Comparison of ENCODE assay signal across 15 cellular contexts in genomic region chr16:58044266-58045019, GRCh38. TPM values are rescaled to one million over a fixed set of nuclear protein-coding genes. Genes with fewer than 3 reads are reported as not detected.
DNase-seq lines count a peak whose midpoint lies in the region; ATAC-seq and TF ChIP-seq lines count a peak whose summit lies in the region.
"Had no signal": no experiment of that assay in that cellular context is flagged by ENCODE, and none has a peak within 500 bp of the region (broad histone marks: within the 10 kb centered on the region; RNA-seq: fewer than 3 reads in every experiment).

No MANE protein-coding gene starts in this region.

- no peak overlapping the region for H2AFZ ChIP-seq in mammary epithelial cell (ENCODE audit: low read depth, low read length)

- peaks cover 4 to 43% (median 32%) of the 10 kb centered on the region in 9 donors for H3K4me1 ChIP-seq in heart right ventricle
- H3K4me1 ChIP-seq in endodermal cell (ENCODE audit: control insufficient read depth, insufficient read depth, low read length), result peaks cover 5% of the 10 kb centered on the region
- no peaks in the 10 kb centered on the region for H3K4me1 ChIP-seq in mammary epithelial cell (ENCODE audit: insufficient read depth, low read length)

- H3K79me2 ChIP-seq in mammary epithelial cell (ENCODE audit: insufficient read depth, low read length), result no peaks in the 10 kb centered on the region

- H3K9ac ChIP-seq in endodermal cell (ENCODE audit: extremely low read depth, low read length, poor library complexity, severe bottlenecking), result no peak overlapping the region
- no peak overlapping the region for H3K9ac ChIP-seq in mammary epithelial cell (ENCODE audit: insufficient read depth, low read length)

- no peak overlapping the region for H3K4me2 ChIP-seq in mammary epithelial cell (ENCODE audit: insufficient read depth, low read depth, low read length)

- H3K27ac Mint-ChIP-seq in endodermal cell, result no peak overlapping the region
- H3K27ac Mint-ChIP-seq in neural crest cell (ENCODE audit: unreplicated experiment), result peak overlapping the region; percentile 43
- H3K27ac Mint-ChIP-seq: CD14-positive monocyte; CD8-positive, alpha-beta T cell; HFFc6 had no signal

- CTCF ChIA-PET in mammary epithelial cell (lab: Charles Lee; ENCODE audit: low non-redundant PET), result no interaction called here

- WGBS in heart right ventricle, 2 donors, result 80 to 81% methylated on average over 9 of the region's 9 CpGs
- WGBS in endodermal cell (ENCODE audit: insufficient coverage in 1 of 2, insufficient read length in 1 of 2), 2 experiments, result 93 to 94% methylated on average over 7 to 9 of the region's 9 CpGs
- 93% methylated on average over 9 of the region's 9 CpGs for WGBS in mammary epithelial cell (ENCODE audit: low coverage, missing lambda C conversion rate)

- no peaks in the 10 kb centered on the region for H3K27me3 ChIP-seq in heart right ventricle
- no peaks in the 10 kb centered on the region for H3K27me3 ChIP-seq in endodermal cell (ENCODE audit: control insufficient read depth, insufficient read depth, low read length, poor library complexity, severe bottlenecking)
- H3K27me3 ChIP-seq in mammary epithelial cell (ENCODE audit: insufficient read depth, low read length), result no peaks in the 10 kb centered on the region

- in situ Hi-C loops in mammary epithelial cell (cut with MboI; ENCODE audit: low sequenced_read_pairs in 2 of 2), result no loop called here

- TF ChIP-seq CTCF in heart right ventricle (IDR thresholded peaks at IDR 0.05) (no peak), endodermal cell (conservative IDR thresholded peaks at IDR 0.05) (no peak), neural crest cell (conservative IDR thresholded peaks at IDR 0.05) (no peak), mammary epithelial cell (conservative IDR thresholded peaks at IDR 0.05 in 1 of 2, IDR thresholded peaks at IDR 0.05 in 1 of 2; ENCODE audit: extremely low read depth in 1 of 2, insufficient read depth in 1 of 2, low read depth in 1 of 2, low read length in 2 of 2) (no peak)

- ATAC-seq in left ventricle myocardium superior, result peak; percentile 5
- ATAC-seq in heart right ventricle, result no peak
- no peak for ATAC-seq in HG03439 (IDR thresholded peaks at IDR 0.05; ENCODE audit: unreplicated experiment)
- ATAC-seq: CD8-positive, alpha-beta T cell had no signal

- dilution Hi-C loops in mammary epithelial cell (cut with HindIII; ENCODE audit: low sequenced_read_pairs), result no loop called here

- H3K27ac ChIP-seq in heart right ventricle (peak overlapping the region in 1 of 10 donors; percentile 26), endodermal cell (ENCODE audit: low read depth, low read length) (no peak overlapping the region), mammary epithelial cell (ENCODE audit: insufficient read depth, low read depth, low read length) (no peak overlapping the region)

- H3K9me3 ChIP-seq in heart right ventricle (no peaks in the 10 kb centered on the region), endodermal cell (ENCODE audit: control insufficient read depth, low read length) (no peaks in the 10 kb centered on the region), mammary epithelial cell (replicated peaks; ENCODE audit: insufficient read depth, low read length) (no peaks in the 10 kb centered on the region)

- no peaks in the 10 kb centered on the region for H4K20me1 ChIP-seq in mammary epithelial cell (ENCODE audit: insufficient read depth, low read length)

- DNase-seq in left ventricle myocardium superior (no peak), heart right ventricle (no peak), endodermal cell (peak; percentile 34), neural crest cell (ENCODE audit: low read depth, low spot score) (no peak), middle frontal gyrus (ENCODE audit: extremely low spot score, low spot score) (no peak), mammary epithelial cell (no peak)
- DNase-seq: CD8-positive, alpha-beta T cell; COR-L47; DND-41; GDM1; HCEC 1CT; HFFc6; IMR-90 had no signal

- H3K36me3 ChIP-seq in heart right ventricle (peaks cover 0 to 65% (median 28%) of the 10 kb centered on the region in 9 donors), endodermal cell (ENCODE audit: control insufficient read depth, insufficient read depth, low read length) (peaks cover 44% of the 10 kb centered on the region), mammary epithelial cell (ENCODE audit: insufficient read depth, low read length) (no peaks in the 10 kb centered on the region)

- no peak overlapping the region for H3K4me3 ChIP-seq in heart right ventricle
- H3K4me3 ChIP-seq in endodermal cell (ENCODE audit: low read length), result no peak overlapping the region
- H3K4me3 ChIP-seq in mammary epithelial cell (replicated peaks in 1 of 3; ENCODE audit: insufficient read depth in 1 of 3, low read depth in 2 of 3, low read length in 3 of 3), result no peak overlapping the region

- H3K4me1 Mint-ChIP-seq in endodermal cell (peaks cover 9% of the 10 kb centered on the region), neural crest cell (peaks cover 20% of the 10 kb centered on the region)
- H3K4me1 Mint-ChIP-seq: CD14-positive monocyte had no signal

- no TSS peak for BruUV-seq in mammary epithelial cell (replicated peaks; lab: Mats Ljungman, UMichigan)

- H3K27me3 Mint-ChIP-seq in endodermal cell (ENCODE audit: insufficient read depth) (no peaks in the 10 kb centered on the region), neural crest cell (ENCODE audit: low read depth) (no peaks in the 10 kb centered on the region)

- intact Hi-C loops in left ventricle myocardium superior (cut with micrococcal nuclease), result no loop called here
- intact Hi-C loops in heart right ventricle (cut with DNase I), result no loop called here
- intact Hi-C loops in mammary epithelial cell (cut with micrococcal nuclease), result no loop called here

- H3K36me3 Mint-ChIP-seq in endodermal cell (ENCODE audit: low read depth) (peaks cover 38% of the 10 kb centered on the region), neural crest cell (ENCODE audit: low read depth) (no peaks in the 10 kb centered on the region)
- H3K36me3 Mint-ChIP-seq: CD14-positive monocyte; CD8-positive, alpha-beta T cell had no signal

- no peak overlapping the region for H3K4me3 Mint-ChIP-seq in endodermal cell
- no peak overlapping the region for H3K4me3 Mint-ChIP-seq in neural crest cell
- H3K4me3 Mint-ChIP-seq: CD14-positive monocyte; CD8-positive, alpha-beta T cell; HFFc6 had no signal

- H3K9me3 Mint-ChIP-seq in endodermal cell, result no peaks in the 10 kb centered on the region
- H3K9me3 Mint-ChIP-seq in neural crest cell, result no peaks in the 10 kb centered on the region
- H3K9me3 Mint-ChIP-seq: CD14-positive monocyte; CD8-positive, alpha-beta T cell; HFFc6 had no signal

RNA-seq across cellular contexts. Expression of gene MMP15, which starts 18.9 kb away (rescaled TPM):
- 62.2 TPM for total RNA-seq in left ventricle myocardium superior
- total RNA-seq in heart right ventricle, result 10 to 100 TPM; 38.2 to 88.4 (median 59.3) TPM
- 10 to 100 TPM; 24.4 to 31.4 TPM for polyA plus RNA-seq in heart right ventricle
- 100 to 1,000 TPM in 1 of 2 donors, 10 to 100 TPM in 1; 99.8 to 105 TPM for total RNA-seq in endodermal cell
- polyA plus RNA-seq in endodermal cell (2013, experiment 1 of 2), result 34.0 TPM
- polyA plus RNA-seq in endodermal cell (2013, experiment 2 of 2), result 34.0 TPM
- total RNA-seq in neural crest cell, result 36.6 and 38.9 TPM in 2 replicates
- 10 to 100 TPM in 1 of 2 donors, 1 to 10 TPM in 1; 7.4 to 17.3 TPM for total RNA-seq in mammary epithelial cell
- polyA plus RNA-seq in mammary epithelial cell, result 3.9 TPM
- polyA minus RNA-seq in mammary epithelial cell, result 4.1 TPM
- polyA plus RNA-seq: CD14-positive monocyte had no signal

RNA-seq across cellular contexts. Expression of gene USB1, which starts 43.2 kb away (rescaled TPM):
- total RNA-seq in left ventricle myocardium superior, result 28.3 TPM
- 10 to 100 TPM; 21.1 to 39.2 (median 31.5) TPM for total RNA-seq in heart right ventricle
- 10 to 100 TPM; 23.6 to 44.3 TPM for polyA plus RNA-seq in heart right ventricle
- 100 to 1,000 TPM; 139 to 163 TPM for total RNA-seq in endodermal cell
- 62.2 TPM for polyA plus RNA-seq in endodermal cell (2013, experiment 1 of 2)
- 62.7 TPM for polyA plus RNA-seq in endodermal cell (2013, experiment 2 of 2)
- total RNA-seq in neural crest cell, result 74.8 and 77.5 TPM in 2 replicates
- total RNA-seq in mammary epithelial cell, result 10 to 100 TPM; 36.2 to 61.1 TPM
- polyA plus RNA-seq in mammary epithelial cell, result 66.0 TPM
- 105 TPM for polyA minus RNA-seq in mammary epithelial cell

RNA-seq across cellular contexts. Expression of gene ZNF319, which starts 44.0 kb away (rescaled TPM):
- 9.2 TPM for total RNA-seq in left ventricle myocardium superior
- 10 to 100 TPM in 1 of 10 donors, 1 to 10 TPM in 9; 5.0 to 11.3 (median 7.5) TPM for total RNA-seq in heart right ventricle
- polyA plus RNA-seq in heart right ventricle, result 1 to 10 TPM; 3.5 to 4.3 TPM
- 10 to 100 TPM in 1 of 2 donors, 1 to 10 TPM in 1; 9.8 to 10.8 TPM for total RNA-seq in endodermal cell
- 11.5 TPM for polyA plus RNA-seq in endodermal cell (2013, experiment 1 of 2)
- 8.2 TPM for polyA plus RNA-seq in endodermal cell (2013, experiment 2 of 2)
- total RNA-seq in neural crest cell, result 13.9 and 15.5 TPM in 2 replicates
- 10 to 100 TPM in 1 of 2 donors, 1 to 10 TPM in 1; 7.2 to 13.1 TPM for total RNA-seq in mammary epithelial cell
- 5.2 TPM for polyA plus RNA-seq in mammary epithelial cell
- 28.0 TPM for polyA minus RNA-seq in mammary epithelial cell
